In the genomic region with DNA sequence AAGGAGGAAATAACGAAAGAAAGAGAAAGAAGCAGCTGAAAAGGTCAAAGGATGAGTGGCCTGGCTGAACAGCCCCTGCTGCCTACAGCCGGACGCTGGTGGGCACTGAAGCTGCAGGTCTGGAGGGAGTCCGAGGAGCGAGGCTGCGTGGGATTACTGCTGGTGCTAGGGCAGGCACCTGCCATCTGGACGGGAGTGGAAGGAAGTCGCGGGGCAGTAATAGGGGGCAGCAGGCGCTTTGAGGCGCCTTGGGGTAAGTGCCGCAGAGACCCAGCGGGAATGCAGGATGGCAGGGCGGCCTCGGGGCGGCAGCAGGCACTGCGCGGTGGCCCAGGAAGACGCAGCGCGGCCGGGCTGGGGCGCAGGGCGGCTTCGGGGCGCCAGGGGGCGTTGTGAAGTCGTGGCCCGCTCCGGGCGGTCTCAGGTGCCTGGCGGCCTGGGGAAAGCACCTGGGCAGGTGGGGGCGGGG, we compare ENCODE assay signal across 8 cellular contexts. TPM values are rescaled to one million over a fixed set of nuclear protein-coding genes. Genes with fewer than 3 reads are reported as not detected.
DNase-seq lines count a peak whose midpoint lies in the region; ATAC-seq, FAIRE-seq and TF ChIP-seq lines count a peak whose summit lies in the region.

No MANE protein-coding gene starts in this region.

- CTCF ChIA-PET in HepG2 (lab: Yijun Ruan, JAX; ENCODE audit: low intra/inter-chr PET ratio, low total read pairs): interaction anchor here (8.0 kb wide), 1 partner anchor 251 kb away, joined by 251 read pairs; no protein-coding TSS in a partner anchor

- H3K79me2 ChIP-seq in HepG2 (ENCODE audit: insufficient read depth, low read length): no peaks in the 10 kb centered on the region

- DNase-seq in A172 (ENCODE audit: low spot score) (peak; percentile 29), NCI-H2227 treated with DMSO at 0.1 percent for 48 hours (lab: John Stamatoyannopoulos, UW) (peak; percentile 30), dermis blood vessel endothelial cell (peak; percentile 85), HepG2 (ENCODE audit: low spot score) (peak; percentile 62)
- DNase-seq in activated CD4-positive, alpha-beta T cell treated with anti-CD3 and anti-CD28 coated beads, Interleukin-2, amount 50 U/mL, for 1 hour: peak; percentile 67
- peak in 2 of 3 donors; percentile 29 to 63 for DNase-seq in stimulated activated CD4-positive, alpha-beta T cell treated with anti-CD3 and anti-CD28 coated beads, TNF-alpha, amount 100 ng/mL, for 1 hour (ENCODE audit: low read depth in 3 of 3, low spot score in 1 of 3)

- POLR2A ChIA-PET in HepG2 (lab: Yijun Ruan, JAX): no interaction called here

- H3K36me3 ChIP-seq in HepG2 (replicated peaks in 1 of 2; ENCODE audit: control insufficient read depth in 1 of 2, insufficient read depth in 2 of 2, low read length in 2 of 2): no peaks in the 10 kb centered on the region

- no peaks in the 10 kb centered on the region for H3K9me3 ChIP-seq in HepG2 (ENCODE audit: low read length)

- H4K20me1 ChIP-seq in HepG2 (ENCODE audit: insufficient read depth, low read length): peaks cover under 1% of the 10 kb centered on the region; the same call in 1 of the 2 replicates

- ATAC-seq in GM18520 (IDR thresholded peaks at IDR 0.05; ENCODE audit: unreplicated experiment) (peak; percentile 95), HG03135 (IDR thresholded peaks at IDR 0.05; ENCODE audit: unreplicated experiment) (peak; percentile 89), HepG2 (peak; percentile 99)

- peaks cover 16 to 51% of the 10 kb centered on the region in 2 experiments for H3K27me3 ChIP-seq in HepG2 (ENCODE audit: control insufficient read depth in 1 of 2, insufficient read depth in 2 of 2, low read length in 2 of 2)

- FAIRE-seq in HepG2 (lab: Jason Lieb, UNC): peak; percentile 55

- TF ChIP-seq EP300 in HepG2 (IDR thresholded peaks at IDR 0.05; ENCODE audit: low read depth in 2 of 2, low read length in 2 of 2) (no peak), HepG2 (CRISPR knock-in tag; IDR thresholded peaks at IDR 0.05; ENCODE audit: borderline replicate concordance) (no peak)

- intact Hi-C loops in HepG2 (cut with micrococcal nuclease; ENCODE audit: unreplicated experiment): loop anchor here (1.0 to 10.0 kb wide), 2 partner anchors 252 to 287 kb away; no protein-coding TSS in a partner anchor

- H3K27ac ChIP-seq in HepG2 (ENCODE audit: extremely low read length, insufficient read depth, low read length): no peak overlapping the region

- in situ Hi-C loops in HepG2 (cut with HindIII; ENCODE audit: extremely low pct_ligation_motif_present, low pct_unique_long_range_greater_than_20kb): loop anchor here (5.0 kb wide), 1 partner anchor 250 kb away; no protein-coding TSS in a partner anchor

- H3K4me3 ChIP-seq in HepG2 (replicated peaks in 1 of 3; ENCODE audit: insufficient read depth in 1 of 3, low read depth in 2 of 3, low read length in 3 of 3): peak overlapping the region in 1 of 3 experiments; percentile 56; a peak in 1 of 6 replicates

- no peak overlapping the region for H3K9ac ChIP-seq in HepG2 (ENCODE audit: insufficient read depth, low read depth, low read length)

- peak overlapping the region; percentile 74 for H3K4me2 ChIP-seq in HepG2 (ENCODE audit: low read depth, low read length)

- no peak overlapping the region for H2AFZ ChIP-seq in HepG2 (ENCODE audit: low read length)

- TF ChIP-seq POLR2A in HepG2 (IDR thresholded peaks at IDR 0.05; ENCODE audit: insufficient read depth in 1 of 2, low read depth in 2 of 2, low read length in 2 of 2): no peak

- H3K4me1 ChIP-seq in HepG2 (ENCODE audit: insufficient read depth, low read length): peaks cover 8% of the 10 kb centered on the region

- peak; percentile 100 for TF ChIP-seq RAD21 in HepG2 (CRISPR knock-in tag; IDR thresholded peaks at IDR 0.05)

- BruUV-seq in HepG2 (replicated peaks; lab: Mats Ljungman, UMichigan): no TSS peak

- peak; percentile 95 for TF ChIP-seq CTCF in HepG2 (CRISPR knock-in tag; IDR thresholded peaks at IDR 0.05)

- WGBS in HepG2 (ENCODE audit: low lambda C conversion rate): 7% methylated on average over 16 of the region's 33 CpGs

TF ChIP-seq in HepG2, 621 proteins besides CTCF, POLR2A, EP300 and RAD21 (continues in another document):
- TF ChIP-seq ZEB1 (IDR thresholded peaks at IDR 0.05; ENCODE audit: insufficient replicate concordance, low read depth): peak; percentile 98
- no peak for TF ChIP-seq ZNF605 (CRISPR knock-in tag; IDR thresholded peaks at IDR 0.05)
- 0 out of 2 replicates have a peak, but pooled peaks have one; percentile 76 for TF ChIP-seq FIP1L1 (IDR thresholded peaks at IDR 0.05; ENCODE audit: borderline replicate concordance, insufficient read depth, low read depth, low read length)
- peak; percentile 79; the same call in 1 of the 2 replicates for TF ChIP-seq HINFP (CRISPR knock-in tag; IDR thresholded peaks at IDR 0.05; ENCODE audit: low read depth)

RNA-seq across cellular contexts. Expression of gene SCNN1G, which starts 0.3 kb away (rescaled TPM):
- not detected in 2 replicates for total RNA-seq in A172 (2014; rRNA removed; shearing (Covaris generic))
- total RNA-seq in dermis blood vessel endothelial cell: 0.68 and 2.6 TPM in 2 replicates
- not detected in 2 replicates for total RNA-seq in HepG2 (2016; rRNA removed; fragmentation: Illumina TruSeq; extraction: Trizol)
- not detected in 2 replicates for total RNA-seq in HepG2 (2016; cell fraction: cytosol; rRNA removed; fragmentation: Illumina TruSeq; extraction: Trizol; ENCODE audit: low read depth)
- not detected in 2 replicates for total RNA-seq in HepG2 (2016; cell fraction: insoluble cytoplasmic fraction; rRNA removed; fragmentation: Illumina TruSeq; extraction: Trizol)
- not detected in 2 replicates for total RNA-seq in HepG2 (2016; cell fraction: membrane; rRNA removed; fragmentation: Illumina TruSeq; extraction: Trizol)
- total RNA-seq in HepG2 (2016; cell fraction: nucleus; rRNA removed; fragmentation: Illumina TruSeq; extraction: Trizol): not detected in 2 replicates
- polyA plus RNA-seq in HepG2 (2011; rRNA removed): not detected in 2 replicates
- not detected in 2 replicates for polyA plus RNA-seq in HepG2 (2011; cell fraction: cytosol; rRNA removed)
- not detected in 2 replicates for polyA plus RNA-seq in HepG2 (2011; cell fraction: nucleus; rRNA removed)
- not detected in 2 replicates for polyA plus RNA-seq in HepG2 (2012)
- not detected in 2 replicates for polyA plus RNA-seq in HepG2 (2016; cell fraction: cytosol; fragmentation: Illumina TruSeq; extraction: Trizol; ENCODE audit: low read depth)
- not detected in 2 replicates for polyA plus RNA-seq in HepG2 (2016; cell fraction: insoluble cytoplasmic fraction; fragmentation: Illumina TruSeq; extraction: Trizol; ENCODE audit: low read depth)
- not detected in 2 replicates for polyA plus RNA-seq in HepG2 (2016; cell fraction: membrane; fragmentation: Illumina TruSeq; extraction: Trizol; ENCODE audit: low read depth)
- polyA plus RNA-seq in HepG2 (2016; cell fraction: nucleus; fragmentation: Illumina TruSeq; extraction: Trizol; ENCODE audit: insufficient read depth, low read depth): not detected in 2 replicates
- polyA minus RNA-seq in HepG2 (2011; rRNA and poly(A)+ RNA removed; ENCODE audit: low replicate concordance): not detected in 2 replicates
- not detected in 2 replicates for polyA minus RNA-seq in HepG2 (2011; cell fraction: cytosol; rRNA and poly(A)+ RNA removed)
- polyA minus RNA-seq in HepG2 (2011; cell fraction: nucleus; rRNA and poly(A)+ RNA removed): not detected in 2 replicates

RNA-seq across cellular contexts. Expression of gene USP31, which starts 33.0 kb away (rescaled TPM):
- total RNA-seq in A172 (2014; rRNA removed; shearing (Covaris generic)): 3.8 and 6.3 TPM in 2 replicates
- total RNA-seq in dermis blood vessel endothelial cell (37.8 and 43.7 TPM in 2 replicates), HepG2 (2016; rRNA removed; fragmentation: Illumina TruSeq; extraction: Trizol) (22.5 and 29.1 TPM in 2 replicates)
- 16.8 and 17.4 TPM in 2 replicates for total RNA-seq in HepG2 (2016; cell fraction: cytosol; rRNA removed; fragmentation: Illumina TruSeq; extraction: Trizol; ENCODE audit: low read depth)
- total RNA-seq in HepG2 (2016; cell fraction: insoluble cytoplasmic fraction; rRNA removed; fragmentation: Illumina TruSeq; extraction: Trizol): 22.8 and 25.6 TPM in 2 replicates
- total RNA-seq in HepG2 (2016; cell fraction: membrane; rRNA removed; fragmentation: Illumina TruSeq; extraction: Trizol): 29.3 and 32.3 TPM in 2 replicates
- total RNA-seq in HepG2 (2016; cell fraction: nucleus; rRNA removed; fragmentation: Illumina TruSeq; extraction: Trizol): 37.5 and 40.8 TPM in 2 replicates
- polyA plus RNA-seq in HepG2 (2011; rRNA removed): 22.7 and 23.3 TPM in 2 replicates
- 14.9 and 16.7 TPM in 2 replicates for polyA plus RNA-seq in HepG2 (2011; cell fraction: cytosol; rRNA removed)
- 36.6 and 36.8 TPM in 2 replicates for polyA plus RNA-seq in HepG2 (2011; cell fraction: nucleus; rRNA removed)
- 9.0 and 10.0 TPM in 2 replicates for polyA plus RNA-seq in HepG2 (2012)
- polyA plus RNA-seq in HepG2 (2016; cell fraction: cytosol; fragmentation: Illumina TruSeq; extraction: Trizol; ENCODE audit: low read depth): 12.2 and 13.0 TPM in 2 replicates
- 13.8 and 15.9 TPM in 2 replicates for polyA plus RNA-seq in HepG2 (2016; cell fraction: insoluble cytoplasmic fraction; fragmentation: Illumina TruSeq; extraction: Trizol; ENCODE audit: low read depth)
- polyA plus RNA-seq in HepG2 (2016; cell fraction: membrane; fragmentation: Illumina TruSeq; extraction: Trizol; ENCODE audit: low read depth): 19.9 and 22.8 TPM in 2 replicates
- 23.2 and 27.3 TPM in 2 replicates for polyA plus RNA-seq in HepG2 (2016; cell fraction: nucleus; fragmentation: Illumina TruSeq; extraction: Trizol; ENCODE audit: insufficient read depth, low read depth)
- 30.7 and 80.3 TPM in 2 replicates for polyA minus RNA-seq in HepG2 (2011; rRNA and poly(A)+ RNA removed; ENCODE audit: low replicate concordance)
- polyA minus RNA-seq in HepG2 (2011; cell fraction: cytosol; rRNA and poly(A)+ RNA removed): 30.8 and 35.6 TPM in 2 replicates
- 109 and 122 TPM in 2 replicates for polyA minus RNA-seq in HepG2 (2011; cell fraction: nucleus; rRNA and poly(A)+ RNA removed)

Comparison
In these comparisons a context has a peak if more than half of its experiments do, and no peak if none do; other contexts are left out.
1. DNase-seq: peak in every context shown above with its lines; median percentile 85 in dermis blood vessel endothelial cell; 67 in activated CD4-positive, alpha-beta T cell treated with anti-CD3 and anti-CD28 coated beads, Interleukin-2, amount 50 U/mL, for 1 hour; 62 in HepG2; 46 in stimulated activated CD4-positive, alpha-beta T cell treated with anti-CD3 and anti-CD28 coated beads, TNF-alpha, amount 100 ng/mL, for 1 hour; 30 in NCI-H2227 treated with DMSO at 0.1 percent for 48 hours; 29 in A172.